Comparison of ENCODE assay signal across 2 cellular contexts in the genomic region with DNA sequence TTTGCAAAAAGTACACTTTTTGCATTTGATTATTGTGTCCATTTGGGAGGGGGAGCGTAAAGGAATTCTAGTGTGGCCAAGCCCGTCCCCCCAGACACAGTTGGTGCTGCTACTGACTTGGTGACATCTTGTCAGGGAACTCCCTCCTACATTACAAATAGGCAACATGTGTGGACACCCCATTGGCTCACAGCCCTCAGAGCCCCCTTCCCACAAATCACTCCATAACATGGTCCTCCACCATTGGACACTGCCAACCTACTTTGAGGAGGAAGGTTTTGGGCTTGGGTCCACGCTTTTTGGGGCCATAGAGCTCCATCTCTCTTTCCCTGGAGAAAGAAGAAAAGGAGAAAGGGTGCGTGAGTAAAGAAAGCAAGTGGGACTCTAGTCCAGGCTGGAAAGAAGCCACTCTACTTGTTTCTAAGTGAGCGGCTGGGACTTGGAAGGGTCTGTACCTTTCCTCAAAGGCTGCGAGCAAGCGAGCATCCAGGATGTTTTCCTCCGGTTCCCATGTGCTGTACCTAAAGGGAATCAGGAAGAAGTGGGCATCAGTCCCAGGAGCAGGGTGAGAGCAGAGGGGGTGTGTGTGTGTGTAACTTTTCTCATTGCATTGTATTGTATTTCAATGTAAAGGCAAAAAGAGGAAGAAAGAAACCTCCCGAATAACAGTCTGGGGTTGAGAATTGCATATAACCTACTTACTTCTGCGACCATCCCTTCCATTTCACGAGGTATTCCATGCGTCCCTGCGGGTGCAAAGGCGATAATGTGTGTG.
TF ChIP-seq lines count a peak whose summit lies in the region.

No MANE protein-coding gene starts in this region.

TF ChIP-seq in A549, 52 proteins besides CTCF, POLR2A, EP300 and RAD21:
- TF ChIP-seq BHLHE40 (IDR thresholded peaks at IDR 0.05; ENCODE audit: low read depth, low read length) (no peak), HMGXB4 (CRISPR knock-in tag; IDR thresholded peaks at IDR 0.05; ENCODE audit: borderline replicate concordance) (no peak), KDM5A (IDR thresholded peaks at IDR 0.05) (no peak), CHD2 (IDR thresholded peaks at IDR 0.05; ENCODE audit: low read length, partially characterized antibody) (no peak), ELK1 (IDR thresholded peaks at IDR 0.05; ENCODE audit: low read depth, low read length) (no peak), PBX3 (IDR thresholded peaks at IDR 0.05) (no peak), HOXB13 (CRISPR knock-in tag; IDR thresholded peaks at IDR 0.05; ENCODE audit: low read depth) (no peak), TP53 (CRISPR knock-in tag; IDR thresholded peaks at IDR 0.05) (no peak), MAZ (IDR thresholded peaks at IDR 0.05; ENCODE audit: borderline replicate concordance, low read depth, low read length) (no peak), KDM1A (IDR thresholded peaks at IDR 0.05; ENCODE audit: low read depth) (no peak), CBX8 (IDR thresholded peaks at IDR 0.05) (no peak), NFE2L2 (conservative IDR thresholded peaks at IDR 0.05; ENCODE audit: low read length) (no peak)
- TF ChIP-seq, protein P1, sequence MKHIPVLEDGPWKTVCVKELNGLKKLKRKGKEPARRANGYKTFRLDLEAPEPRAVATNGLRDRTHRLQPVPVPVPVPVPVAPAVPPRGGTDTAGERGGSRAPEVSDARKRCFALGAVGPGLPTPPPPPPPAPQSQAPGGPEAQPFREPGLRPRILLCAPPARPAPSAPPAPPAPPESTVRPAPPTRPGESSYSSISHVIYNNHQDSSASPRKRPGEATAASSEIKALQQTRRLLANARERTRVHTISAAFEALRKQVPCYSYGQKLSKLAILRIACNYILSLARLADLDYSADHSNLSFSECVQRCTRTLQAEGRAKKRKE (CRISPR knock-in tag; IDR thresholded peaks at IDR 0.05; ENCODE audit: low read depth): no peak
- TF ChIP-seq, protein P2, sequence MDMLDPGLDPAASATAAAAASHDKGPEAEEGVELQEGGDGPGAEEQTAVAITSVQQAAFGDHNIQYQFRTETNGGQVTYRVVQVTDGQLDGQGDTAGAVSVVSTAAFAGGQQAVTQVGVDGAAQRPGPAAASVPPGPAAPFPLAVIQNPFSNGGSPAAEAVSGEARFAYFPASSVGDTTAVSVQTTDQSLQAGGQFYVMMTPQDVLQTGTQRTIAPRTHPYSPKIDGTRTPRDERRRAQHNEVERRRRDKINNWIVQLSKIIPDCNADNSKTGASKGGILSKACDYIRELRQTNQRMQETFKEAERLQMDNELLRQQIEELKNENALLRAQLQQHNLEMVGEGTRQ (IDR thresholded peaks at IDR 0.05): no peak
TF ChIP-seq in A549: peak in this region for 0.

TF ChIP-seq in GM12878, 131 proteins besides CTCF, POLR2A, EP300 and RAD21:
- no peak for TF ChIP-seq NR2C2 (IDR thresholded peaks at IDR 0.05; ENCODE audit: borderline replicate concordance, control insufficient read depth, insufficient read length, low read depth)
- TF ChIP-seq FOXK2 (IDR thresholded peaks at IDR 0.05): no peak
- TF ChIP-seq POU2F2 (IDR thresholded peaks at IDR 0.05; ENCODE audit: borderline replicate concordance, low read depth, low read length): no peak
- TF ChIP-seq ZNF274 (IDR thresholded peaks at IDR 0.05; ENCODE audit: insufficient read depth, insufficient read length): no peak
- TF ChIP-seq, protein P3, sequence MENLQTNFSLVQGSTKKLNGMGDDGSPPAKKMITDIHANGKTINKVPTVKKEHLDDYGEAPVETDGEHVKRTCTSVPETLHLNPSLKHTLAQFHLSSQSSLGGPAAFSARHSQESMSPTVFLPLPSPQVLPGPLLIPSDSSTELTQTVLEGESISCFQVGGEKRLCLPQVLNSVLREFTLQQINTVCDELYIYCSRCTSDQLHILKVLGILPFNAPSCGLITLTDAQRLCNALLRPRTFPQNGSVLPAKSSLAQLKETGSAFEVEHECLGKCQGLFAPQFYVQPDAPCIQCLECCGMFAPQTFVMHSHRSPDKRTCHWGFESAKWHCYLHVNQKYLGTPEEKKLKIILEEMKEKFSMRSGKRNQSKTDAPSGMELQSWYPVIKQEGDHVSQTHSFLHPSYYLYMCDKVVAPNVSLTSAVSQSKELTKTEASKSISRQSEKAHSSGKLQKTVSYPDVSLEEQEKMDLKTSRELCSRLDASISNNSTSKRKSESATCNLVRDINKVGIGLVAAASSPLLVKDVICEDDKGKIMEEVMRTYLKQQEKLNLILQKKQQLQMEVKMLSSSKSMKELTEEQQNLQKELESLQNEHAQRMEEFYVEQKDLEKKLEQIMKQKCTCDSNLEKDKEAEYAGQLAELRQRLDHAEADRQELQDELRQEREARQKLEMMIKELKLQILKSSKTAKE (IDR thresholded peaks at IDR 0.05; ENCODE audit: low read depth, poor library complexity, severe bottlenecking): no peak
- no peak for TF ChIP-seq NR2C1 (IDR thresholded peaks at IDR 0.05)
